ENCODE assay signal across 10 cellular contexts in the genomic region with DNA sequence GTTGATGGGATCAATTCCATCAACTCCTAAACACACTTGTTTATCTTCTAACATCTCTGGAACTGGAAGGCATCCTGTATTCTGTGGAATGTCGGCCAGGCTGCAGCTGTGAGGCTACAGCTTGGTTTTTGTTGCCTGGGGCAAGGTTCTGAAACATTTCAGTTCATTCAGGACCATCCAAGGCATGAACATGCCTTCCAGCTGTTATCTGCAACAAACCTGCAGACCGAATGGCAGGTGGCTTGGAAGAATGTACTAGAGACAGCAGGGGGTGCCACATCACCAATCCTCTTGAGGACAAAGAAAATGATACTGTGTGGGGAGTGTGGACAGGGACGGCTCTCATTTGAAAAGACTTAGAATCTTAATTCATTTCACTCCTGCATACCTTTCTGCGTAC. TPM values are rescaled to one million over a fixed set of nuclear protein-coding genes. Genes with fewer than 3 reads are reported as not detected.
DNase-seq lines count a peak whose midpoint lies in the region; ATAC-seq lines count a peak whose summit lies in the region.
"Had no signal": no experiment of that assay in that cellular context is flagged by ENCODE, and none has a peak within 500 bp of the region (broad histone marks: within the 10 kb centered on the region; RNA-seq: fewer than 3 reads in every experiment).

No MANE protein-coding gene starts in this region.

- ATAC-seq in left colon (peak; percentile 58), GM18498 (IDR thresholded peaks at IDR 0.05; ENCODE audit: unreplicated experiment) (no peak), HG03159 (IDR thresholded peaks at IDR 0.05; ENCODE audit: unreplicated experiment) (no peak)

- DNase-seq in NCI-H748 (lab: John Stamatoyannopoulos, UW; ENCODE audit: unreplicated experiment) (peak; percentile 59), NCI-H748 treated with DMSO at 0.1 percent for 48 hours (lab: John Stamatoyannopoulos, UW) (no peak), NAMALWA (ENCODE audit: low spot score) (peak; percentile 62), left colon (peak in 1 of 2 donors; percentile 29), NCI-H128 (lab: John Stamatoyannopoulos, UW; ENCODE audit: unreplicated experiment) (no peak)
- DNase-seq in activated CD4-positive, alpha-beta T cell treated with anti-CD3 and anti-CD28 coated beads, Interleukin-2, amount 50 U/mL, for 48 hours, result peak; percentile 5 to 19
- DNase-seq: activated B cell treated with CpG ODN at 0.5 μM for 24 hours had no signal

- intact Hi-C loops in left colon (cut with DNase I, micrococcal nuclease), result no loop called here

RNA-seq across cellular contexts. Expression of a gene that starts 12.4 kb away (rescaled TPM):
- total RNA-seq in left colon, result under 1 TPM in 1 of 2 donors, not detected in 1; 0.11 TPM
- total RNA-seq: CD4-positive, alpha-beta memory T cell had no signal

RNA-seq across cellular contexts. Expression of a gene that starts 34.1 kb away (rescaled TPM):
- 1 to 10 TPM; 1.4 to 1.9 TPM for total RNA-seq in left colon
- total RNA-seq: activated B cell treated with CpG ODN at 0.5 μM for 24 hours; CD4-positive, alpha-beta memory T cell had no signal

Comparison
In these comparisons a context has a peak if more than half of its experiments do, and no peak if none do; other contexts are left out.
1. DNase-seq: peak in NCI-H748 (single experiment), NAMALWA (single experiment) and activated CD4-positive, alpha-beta T cell treated with anti-CD3 and anti-CD28 coated beads, Interleukin-2, amount 50 U/mL, for 48 hours (2 of 2); none in NCI-H748 treated with DMSO at 0.1 percent for 48 hours (single experiment) and NCI-H128 (single experiment).